ENCODE assay signal across 25 cellular contexts in the genomic region with DNA sequence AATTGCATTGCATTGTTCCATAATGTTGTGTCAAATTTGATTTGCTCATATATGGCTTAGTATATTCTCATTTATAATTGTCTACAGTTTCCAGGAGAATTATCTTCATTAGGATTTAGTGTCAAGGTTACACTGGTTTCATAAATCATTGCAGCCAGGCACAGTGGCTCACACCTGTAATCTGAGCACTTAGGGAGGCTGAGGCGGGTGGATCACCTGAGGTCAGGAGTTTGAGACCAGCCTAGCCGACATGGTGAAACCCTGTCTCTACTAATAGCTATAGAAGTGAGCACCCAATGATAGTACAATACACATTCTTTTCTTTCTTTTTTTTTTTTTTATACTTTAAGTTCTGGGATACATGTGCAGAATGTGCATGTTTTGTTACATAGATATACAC.
"Had no signal": no experiment of that assay in that cellular context is flagged by ENCODE, and none has a peak within 500 bp of the region (broad histone marks: within the 10 kb centered on the region; RNA-seq: fewer than 3 reads in every experiment).

No MANE protein-coding gene starts in this region.

- H3K36me3 ChIP-seq: stomach, suprapubic skin, thoracic aorta, thyroid gland, tibial artery, transverse colon, upper lobe of left lung, upper lobe of right lung, uterus, vagina had no signal

- H3K4me3 ChIP-seq: stomach, suprapubic skin, testis, thoracic aorta, thyroid gland, tibial artery, tibial nerve, transverse colon, upper lobe of left lung, upper lobe of right lung, uterus, vagina had no signal

- FAIRE-seq: urothelium cell line had no signal

- H3K27me3 ChIP-seq: stomach, suprapubic skin, testis, thyroid gland, tibial artery, tibial nerve, transverse colon, upper lobe of left lung, upper lobe of right lung, uterus, vagina had no signal

- DNase-seq: stimulated activated CD4-positive, alpha-beta T cell treated with anti-CD3 and anti-CD28 coated beads, Interleukin-2, amount 100 ng/mL, for 48 hours; stimulated activated CD4-positive, alpha-beta T cell treated with anti-CD3 and anti-CD28 coated beads, Interleukin-4, amount 100 ng/mL, for 1 hour; stimulated activated CD4-positive, alpha-beta T cell treated with anti-CD3 and anti-CD28 coated beads, Interleukin-4, amount 100 ng/mL, for 24 hours; stimulated activated CD4-positive, alpha-beta T cell treated with anti-CD3 and anti-CD28 coated beads, Interleukin-4, amount 100 ng/mL, for 4 hours; stimulated activated CD8-positive, alpha-beta memory T cell treated with anti-CD3 and anti-CD28 coated beads, Interleukin-4, amount 100 ng/mL, for 48 hours; stimulated activated naive B cell treated with anti-CD40 and anti-IgM and Interleukin-4, amounts not matched to agents 10 μg/mL and 1 μg/mL and 100 μg/mL, for 72 hours; stimulated activated naive CD4-positive, alpha-beta T cell; stimulated activated naive CD4-positive, alpha-beta T cell treated with Interleukin-2 at 50 U/mL for 16 hours; stimulated activated naive CD8-positive, alpha-beta T cell treated with anti-CD3 and anti-CD28 coated beads, Interleukin-15, amount 100 ng/mL, for 72 hours; stimulated activated naive CD8-positive, alpha-beta T cell treated with anti-CD3 and anti-CD28 coated beads, Interleukin-15, Interleukin-2, amounts not matched to agents 100 U/mL and 50 U/mL, for 24 hours; stomach; substantia nigra; testis; thyroid gland; tibial artery; transverse colon; trophoblast cell; upper lobe of left lung; upper lobe of right lung; uterus had no signal

- H3K9me3 ChIP-seq: stomach, testis, thoracic aorta, thyroid gland, tibial artery, transverse colon, upper lobe of left lung, upper lobe of right lung, uterus, vagina had no signal

- H3K4me1 ChIP-seq: stomach, suprapubic skin, testis, thyroid gland, tibial artery, tibial nerve, transverse colon, upper lobe of left lung, upper lobe of right lung, uterus, vagina had no signal

- H3K27ac ChIP-seq: stomach, suprapubic skin, testis, thoracic aorta, thyroid gland, tibial artery, tibial nerve, transverse colon, upper lobe of left lung, upper lobe of right lung, uterus, vagina had no signal
